ENCODE assay signal across 1 cellular context in the genomic region with DNA sequence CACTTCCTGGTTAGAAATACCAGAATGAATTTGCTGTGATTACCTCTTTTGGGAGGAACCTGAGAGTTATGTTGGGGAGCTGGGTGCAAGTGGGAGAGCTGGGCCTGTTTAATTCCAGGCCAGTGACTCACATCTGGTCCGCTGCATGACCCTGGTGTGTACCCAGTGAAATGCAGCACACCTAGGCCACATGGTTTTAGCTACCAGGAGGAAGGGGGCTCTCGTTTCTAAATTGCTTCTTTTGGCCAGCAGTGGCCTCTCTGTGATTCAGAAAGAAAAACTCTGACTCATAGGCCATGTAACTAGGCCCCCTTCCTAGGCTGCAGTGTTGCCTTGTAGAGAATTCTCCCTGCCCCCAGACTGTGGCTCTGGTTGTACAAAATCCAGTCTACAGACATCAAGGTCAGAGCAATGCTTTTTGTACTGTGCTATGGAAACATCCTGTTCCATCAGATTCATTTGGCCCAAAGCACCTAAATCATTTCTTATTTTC.
A peak's percentile ranks its signal among the peaks of the same experiment; 100 is the strongest.
TF ChIP-seq lines count a peak whose summit lies in the region.

No MANE protein-coding gene starts in this region.

TF ChIP-seq in HepG2, 621 proteins besides CTCF, POLR2A, EP300 and RAD21 (continued from another document and continues in another):
- TF ChIP-seq ATF5 (CRISPR knock-in tag; IDR thresholded peaks at IDR 0.05; ENCODE audit: low read depth) (no peak), RXRA (CRISPR knock-in tag; IDR thresholded peaks at IDR 0.05) (peak; percentile 71), ATF2 (CRISPR knock-in tag; IDR thresholded peaks at IDR 0.05) (0 out of 2 replicates have a peak, but pooled peaks have one; percentile 19), TRIM24 (CRISPR knock-in tag; IDR thresholded peaks at IDR 0.05) (no peak), PAWR (CRISPR knock-in tag; IDR thresholded peaks at IDR 0.05; ENCODE audit: borderline replicate concordance) (no peak), LRRFIP1 (CRISPR knock-in tag; conservative IDR thresholded peaks at IDR 0.05) (no peak), NR2F6 (IDR thresholded peaks at IDR 0.05) (no peak; the same call in 1 of the 2 replicates), NR2F6 (CRISPR knock-in tag; IDR thresholded peaks at IDR 0.05) (peak; percentile 86; the same call in 1 of the 2 replicates), ATF4 (CRISPR knock-in tag; IDR thresholded peaks at IDR 0.05) (no peak; a peak in 2 of 4 replicates), CHCHD3 (CRISPR knock-in tag; IDR thresholded peaks at IDR 0.05) (no peak), ZSCAN31 (CRISPR knock-in tag; IDR thresholded peaks at IDR 0.05; ENCODE audit: low read depth) (no peak), CAMTA2 (CRISPR knock-in tag; IDR thresholded peaks at IDR 0.05; ENCODE audit: borderline replicate concordance) (no peak), ZBTB3 (CRISPR knock-in tag; IDR thresholded peaks at IDR 0.05; ENCODE audit: borderline replicate concordance, low read depth) (peak; percentile 69; the same call in 1 of the 2 replicates), PCBP1 (IDR thresholded peaks at IDR 0.05; ENCODE audit: borderline replicate concordance, low read depth, low read length) (no peak), ZFYVE20 (CRISPR knock-in tag; IDR thresholded peaks at IDR 0.05; ENCODE audit: borderline replicate concordance, low read depth) (no peak), MXD3 (CRISPR knock-in tag; IDR thresholded peaks at IDR 0.05) (0 out of 2 replicates have a peak, but pooled peaks have one; percentile 53), REPIN1 (CRISPR knock-in tag; IDR thresholded peaks at IDR 0.05; ENCODE audit: borderline replicate concordance, low read depth) (no peak), ZNF281 (CRISPR knock-in tag; IDR thresholded peaks at IDR 0.05; ENCODE audit: borderline replicate concordance) (peak; percentile 78; the same call in 1 of the 2 replicates), HNF4G (IDR thresholded peaks at IDR 0.05; ENCODE audit: borderline replicate concordance, low read depth, low read length) (peak; percentile 15; the same call in 1 of the 2 replicates), HNF4G (CRISPR knock-in tag; IDR thresholded peaks at IDR 0.05; ENCODE audit: borderline replicate concordance, low read depth) (no peak), STAG1 (CRISPR knock-in tag; IDR thresholded peaks at IDR 0.05) (no peak), ZFAT (CRISPR knock-in tag; conservative IDR thresholded peaks at IDR 0.05) (no peak)
- TF ChIP-seq, protein P1, sequence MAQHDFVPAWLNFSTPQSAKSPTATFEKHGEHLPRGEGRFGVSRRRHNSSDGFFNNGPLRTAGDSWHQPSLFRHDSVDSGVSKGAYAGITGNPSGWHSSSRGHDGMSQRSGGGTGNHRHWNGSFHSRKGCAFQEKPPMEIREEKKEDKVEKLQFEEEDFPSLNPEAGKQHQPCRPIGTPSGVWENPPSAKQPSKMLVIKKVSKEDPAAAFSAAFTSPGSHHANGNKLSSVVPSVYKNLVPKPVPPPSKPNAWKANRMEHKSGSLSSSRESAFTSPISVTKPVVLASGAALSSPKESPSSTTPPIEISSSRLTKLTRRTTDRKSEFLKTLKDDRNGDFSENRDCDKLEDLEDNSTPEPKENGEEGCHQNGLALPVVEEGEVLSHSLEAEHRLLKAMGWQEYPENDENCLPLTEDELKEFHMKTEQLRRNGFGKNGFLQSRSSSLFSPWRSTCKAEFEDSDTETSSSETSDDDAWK (CRISPR knock-in tag; IDR thresholded peaks at IDR 0.05): no peak
- TF ChIP-seq, protein P2, sequence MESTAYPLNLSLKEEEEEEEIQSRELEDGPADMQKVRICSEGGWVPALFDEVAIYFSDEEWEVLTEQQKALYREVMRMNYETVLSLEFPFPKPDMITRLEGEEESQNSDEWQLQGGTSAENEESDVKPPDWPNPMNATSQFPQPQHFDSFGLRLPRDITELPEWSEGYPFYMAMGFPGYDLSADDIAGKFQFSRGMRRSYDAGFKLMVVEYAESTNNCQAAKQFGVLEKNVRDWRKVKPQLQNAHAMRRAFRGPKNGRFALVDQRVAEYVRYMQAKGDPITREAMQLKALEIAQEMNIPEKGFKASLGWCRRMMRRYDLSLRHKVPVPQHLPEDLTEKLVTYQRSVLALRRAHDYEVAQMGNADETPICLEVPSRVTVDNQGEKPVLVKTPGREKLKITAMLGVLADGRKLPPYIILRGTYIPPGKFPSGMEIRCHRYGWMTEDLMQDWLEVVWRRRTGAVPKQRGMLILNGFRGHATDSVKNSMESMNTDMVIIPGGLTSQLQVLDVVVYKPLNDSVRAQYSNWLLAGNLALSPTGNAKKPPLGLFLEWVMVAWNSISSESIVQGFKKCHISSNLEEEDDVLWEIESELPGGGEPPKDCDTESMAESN (CRISPR knock-in tag; conservative IDR thresholded peaks at IDR 0.05): no peak
- TF ChIP-seq, protein P3, sequence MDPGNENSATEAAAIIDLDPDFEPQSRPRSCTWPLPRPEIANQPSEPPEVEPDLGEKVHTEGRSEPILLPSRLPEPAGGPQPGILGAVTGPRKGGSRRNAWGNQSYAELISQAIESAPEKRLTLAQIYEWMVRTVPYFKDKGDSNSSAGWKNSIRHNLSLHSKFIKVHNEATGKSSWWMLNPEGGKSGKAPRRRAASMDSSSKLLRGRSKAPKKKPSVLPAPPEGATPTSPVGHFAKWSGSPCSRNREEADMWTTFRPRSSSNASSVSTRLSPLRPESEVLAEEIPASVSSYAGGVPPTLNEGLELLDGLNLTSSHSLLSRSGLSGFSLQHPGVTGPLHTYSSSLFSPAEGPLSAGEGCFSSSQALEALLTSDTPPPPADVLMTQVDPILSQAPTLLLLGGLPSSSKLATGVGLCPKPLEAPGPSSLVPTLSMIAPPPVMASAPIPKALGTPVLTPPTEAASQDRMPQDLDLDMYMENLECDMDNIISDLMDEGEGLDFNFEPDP (CRISPR knock-in tag; conservative IDR thresholded peaks at IDR 0.05): no peak
- TF ChIP-seq, protein P4, sequence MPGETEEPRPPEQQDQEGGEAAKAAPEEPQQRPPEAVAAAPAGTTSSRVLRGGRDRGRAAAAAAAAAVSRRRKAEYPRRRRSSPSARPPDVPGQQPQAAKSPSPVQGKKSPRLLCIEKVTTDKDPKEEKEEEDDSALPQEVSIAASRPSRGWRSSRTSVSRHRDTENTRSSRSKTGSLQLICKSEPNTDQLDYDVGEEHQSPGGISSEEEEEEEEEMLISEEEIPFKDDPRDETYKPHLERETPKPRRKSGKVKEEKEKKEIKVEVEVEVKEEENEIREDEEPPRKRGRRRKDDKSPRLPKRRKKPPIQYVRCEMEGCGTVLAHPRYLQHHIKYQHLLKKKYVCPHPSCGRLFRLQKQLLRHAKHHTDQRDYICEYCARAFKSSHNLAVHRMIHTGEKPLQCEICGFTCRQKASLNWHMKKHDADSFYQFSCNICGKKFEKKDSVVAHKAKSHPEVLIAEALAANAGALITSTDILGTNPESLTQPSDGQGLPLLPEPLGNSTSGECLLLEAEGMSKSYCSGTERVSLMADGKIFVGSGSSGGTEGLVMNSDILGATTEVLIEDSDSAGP (CRISPR knock-in tag; IDR thresholded peaks at IDR 0.05; ENCODE audit: borderline replicate concordance): no peak
- TF ChIP-seq, protein P5, sequence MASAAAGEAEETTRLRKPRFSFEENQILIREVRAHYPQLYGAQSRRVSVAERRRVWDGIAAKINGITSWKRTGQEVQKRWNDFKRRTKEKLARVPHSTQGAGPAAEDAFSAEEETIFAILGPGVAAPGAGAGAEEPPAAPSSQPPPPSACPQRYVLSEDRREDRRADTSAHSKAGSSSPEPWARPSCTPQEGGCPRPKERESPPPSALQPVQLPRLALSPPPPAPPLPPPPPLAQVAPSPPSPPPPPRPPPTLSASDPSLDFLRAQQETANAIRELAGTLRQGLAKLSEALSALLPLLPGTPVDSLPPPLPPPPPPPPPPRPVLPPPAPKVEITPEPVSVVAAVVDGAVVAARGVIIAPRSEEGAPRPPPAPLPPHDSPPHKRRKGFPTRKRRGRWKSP (CRISPR knock-in tag; IDR thresholded peaks at IDR 0.05): no peak
- TF ChIP-seq, protein P6, sequence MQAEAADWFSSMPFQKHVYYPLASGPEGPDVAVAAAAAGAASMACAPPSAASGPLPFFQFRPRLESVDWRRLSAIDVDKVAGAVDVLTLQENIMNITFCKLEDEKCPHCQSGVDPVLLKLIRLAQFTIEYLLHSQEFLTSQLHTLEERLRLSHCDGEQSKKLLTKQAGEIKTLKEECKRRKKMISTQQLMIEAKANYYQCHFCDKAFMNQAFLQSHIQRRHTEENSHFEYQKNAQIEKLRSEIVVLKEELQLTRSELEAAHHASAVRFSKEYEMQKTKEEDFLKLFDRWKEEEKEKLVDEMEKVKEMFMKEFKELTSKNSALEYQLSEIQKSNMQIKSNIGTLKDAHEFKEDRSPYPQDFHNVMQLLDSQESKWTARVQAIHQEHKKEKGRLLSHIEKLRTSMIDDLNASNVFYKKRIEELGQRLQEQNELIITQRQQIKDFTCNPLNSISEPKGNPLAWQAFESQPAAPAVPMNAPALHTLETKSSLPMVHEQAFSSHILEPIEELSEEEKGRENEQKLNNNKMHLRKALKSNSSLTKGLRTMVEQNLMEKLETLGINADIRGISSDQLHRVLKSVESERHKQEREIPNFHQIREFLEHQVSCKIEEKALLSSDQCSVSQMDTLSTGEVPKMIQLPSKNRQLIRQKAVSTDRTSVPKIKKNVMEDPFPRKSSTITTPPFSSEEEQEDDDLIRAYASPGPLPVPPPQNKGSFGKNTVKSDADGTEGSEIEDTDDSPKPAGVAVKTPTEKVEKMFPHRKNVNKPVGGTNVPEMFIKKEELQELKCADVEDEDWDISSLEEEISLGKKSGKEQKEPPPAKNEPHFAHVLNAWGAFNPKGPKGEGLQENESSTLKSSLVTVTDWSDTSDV (CRISPR knock-in tag; IDR thresholded peaks at IDR 0.05): no peak
- TF ChIP-seq, protein P7, sequence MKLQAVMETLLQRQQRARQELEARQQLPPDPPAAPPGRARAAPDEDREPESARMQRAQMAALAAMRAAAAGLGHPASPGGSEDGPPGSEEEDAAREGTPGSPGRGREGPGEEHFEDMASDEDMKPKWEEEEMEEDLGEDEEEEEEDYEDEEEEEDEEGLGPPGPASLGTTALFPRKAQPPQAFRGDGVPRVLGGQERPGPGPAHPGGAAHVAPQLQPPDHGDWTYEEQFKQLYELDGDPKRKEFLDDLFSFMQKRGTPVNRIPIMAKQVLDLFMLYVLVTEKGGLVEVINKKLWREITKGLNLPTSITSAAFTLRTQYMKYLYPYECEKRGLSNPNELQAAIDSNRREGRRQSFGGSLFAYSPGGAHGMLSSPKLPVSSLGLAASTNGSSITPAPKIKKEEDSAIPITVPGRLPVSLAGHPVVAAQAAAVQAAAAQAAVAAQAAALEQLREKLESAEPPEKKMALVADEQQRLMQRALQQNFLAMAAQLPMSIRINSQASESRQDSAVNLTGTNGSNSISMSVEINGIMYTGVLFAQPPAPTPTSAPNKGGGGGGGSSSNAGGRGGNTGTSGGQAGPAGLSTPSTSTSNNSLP (IDR thresholded peaks at IDR 0.05; ENCODE audit: low read depth, low read length): 0 out of 2 replicates have a peak, but pooled peaks have one; percentile 13
